ENCODE assay signal across 18 cellular contexts in the genomic region with DNA sequence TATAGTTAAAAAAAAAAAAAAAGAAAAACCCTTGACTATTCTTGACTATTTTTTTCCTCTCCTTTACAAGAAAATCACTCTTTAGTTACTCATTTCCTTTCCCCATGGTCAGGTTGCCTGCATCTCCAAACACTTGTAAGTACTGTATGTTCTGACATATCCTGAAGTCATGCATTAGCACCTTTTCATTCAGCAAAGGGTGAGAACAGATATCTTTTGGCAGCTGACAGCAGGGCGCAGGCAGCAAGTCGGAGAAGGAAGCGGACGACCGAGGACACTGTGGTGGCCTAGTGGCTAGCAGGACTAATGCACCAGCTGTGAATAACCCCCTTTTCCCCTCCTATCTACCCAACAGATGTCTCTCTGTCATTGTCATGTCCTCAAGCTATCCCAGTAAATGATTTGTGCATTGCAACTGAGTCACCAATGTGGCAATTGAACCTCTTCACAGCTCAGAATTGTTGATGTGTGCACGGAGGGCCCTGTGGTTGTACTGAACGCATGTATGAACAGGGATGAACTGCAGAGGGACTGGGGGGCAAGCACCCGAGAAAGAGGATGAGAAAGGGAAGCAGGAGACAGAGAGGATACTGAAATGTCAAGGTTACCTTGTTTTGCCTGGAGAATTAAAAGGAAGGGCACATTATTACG.
DNase-seq lines count a peak whose midpoint lies in the region; ATAC-seq and TF ChIP-seq lines count a peak whose summit lies in the region.
"Had no signal": no experiment of that assay in that cellular context is flagged by ENCODE, and none has a peak within 500 bp of the region (broad histone marks: within the 10 kb centered on the region; RNA-seq: fewer than 3 reads in every experiment).

No MANE protein-coding gene starts in this region.

- no peaks in the 10 kb centered on the region for H3K27me3 ChIP-seq in WERI-Rb-1 (ENCODE audit: insufficient read depth, low read depth, severe bottlenecking)

- no peak for TF ChIP-seq CTCF in WERI-Rb-1 (IDR thresholded peaks at IDR 0.05; ENCODE audit: low read depth, low read length)

- ATAC-seq in HG02623 (IDR thresholded peaks at IDR 0.05; ENCODE audit: unreplicated experiment) = no peak
- ATAC-seq: natural killer cell had no signal

- H3K27ac ChIP-seq in WERI-Rb-1 = peak overlapping the region; percentile 42
- H3K27ac ChIP-seq: HL-60 had no signal

- DNase-seq in HK-2 (ENCODE audit: unreplicated experiment) = peak; percentile 27
- peak; percentile 68 for DNase-seq in WERI-Rb-1
- peak; percentile 46 for DNase-seq in glomerular visceral epithelial cell (ENCODE audit: extremely low spot score)
- DNase-seq in non-pigmented ciliary epithelial cell (ENCODE audit: low read depth) = peak; percentile 18
- no peak for DNase-seq in 8988T
- DNase-seq in NCI-H1694 (lab: John Stamatoyannopoulos, UW) = no peak
- DNase-seq in amniotic stem cell (lab: John Stamatoyannopoulos, UW) = no peak
- DNase-seq: activated CD4-positive, CD25-positive, alpha-beta regulatory T cell; activated T-cell treated with anti-CD3 and anti-CD28 coated beads for 4 hours; C1 segment of cervical spinal cord; EL; GOT3; kidney glomerular epithelial cell; natural killer cell; NCI-H2081 treated with DMSO at 0.1 percent for 48 hours; NK-92 treated with Interleukin-12 subunit alpha and Interleukin-12 subunit beta, amount 100 ng/mL, for 24 hours had no signal

- no peaks in the 10 kb centered on the region for H3K36me3 ChIP-seq in WERI-Rb-1

- H3K4me3 ChIP-seq in WERI-Rb-1 (ENCODE audit: low read depth, low read length) = peak overlapping the region; percentile 14; the same call in 1 of the 2 replicates

- H3K9me3 ChIP-seq in WERI-Rb-1 (ENCODE audit: severe bottlenecking) = no peaks in the 10 kb centered on the region

Comparison
In these comparisons a context has a peak if more than half of its experiments do, and no peak if none do; other contexts are left out.
1. DNase-seq: peak in HK-2 (single experiment), WERI-Rb-1 (single experiment), glomerular visceral epithelial cell (single experiment) and non-pigmented ciliary epithelial cell (single experiment); none in 8988T (single experiment), NCI-H1694 (single experiment) and amniotic stem cell (single experiment).